Comparison of ENCODE assay signal across 20 cellular contexts in genomic region chr3:128277378-128278049, GRCh38.
DNase-seq lines count a peak whose midpoint lies in the region; ATAC-seq and TF ChIP-seq lines count a peak whose summit lies in the region.
"Had no signal": no experiment of that assay in that cellular context is flagged by ENCODE, and none has a peak within 500 bp of the region (broad histone marks: within the 10 kb centered on the region; RNA-seq: fewer than 3 reads in every experiment).

No MANE protein-coding gene starts in this region.

- H3K4me3 Mint-ChIP-seq in endodermal cell, result no peak overlapping the region
- H3K4me3 Mint-ChIP-seq in activated naive CD8-positive, alpha-beta T cell treated with anti-CD3 and anti-CD28 coated beads for 36 hours, result no peak overlapping the region
- H3K4me3 Mint-ChIP-seq: B cell had no signal

- H3K9ac ChIP-seq in endodermal cell (ENCODE audit: extremely low read depth, low read length, poor library complexity, severe bottlenecking), result no peak overlapping the region

- peaks cover 64% of the 10 kb centered on the region for H3K4me1 Mint-ChIP-seq in endodermal cell
- peaks cover 4% of the 10 kb centered on the region for H3K4me1 Mint-ChIP-seq in activated naive CD8-positive, alpha-beta T cell treated with anti-CD3 and anti-CD28 coated beads for 36 hours
- H3K4me1 Mint-ChIP-seq: B cell had no signal

- TF ChIP-seq CTCF in endodermal cell (conservative IDR thresholded peaks at IDR 0.05), result no peak
- TF ChIP-seq CTCF in sigmoid colon (IDR thresholded peaks at IDR 0.05), result no peak

- H3K9me3 ChIP-seq in endodermal cell (ENCODE audit: control insufficient read depth, low read length) (no peaks in the 10 kb centered on the region), sigmoid colon (no peaks in the 10 kb centered on the region)
- H3K9me3 ChIP-seq: Caco-2, gastroesophageal sphincter, ovary had no signal

- H3K27ac ChIP-seq in endodermal cell (ENCODE audit: low read depth, low read length), result no peak overlapping the region
- no peak overlapping the region for H3K27ac ChIP-seq in sigmoid colon

- peaks cover 14% of the 10 kb centered on the region for H3K27me3 Mint-ChIP-seq in endodermal cell (ENCODE audit: insufficient read depth)
- H3K27me3 Mint-ChIP-seq in activated naive CD8-positive, alpha-beta T cell treated with anti-CD3 and anti-CD28 coated beads for 36 hours, result no peaks in the 10 kb centered on the region
- H3K27me3 Mint-ChIP-seq: B cell had no signal

- H3K36me3 ChIP-seq in endodermal cell (ENCODE audit: control insufficient read depth, insufficient read depth, low read length) (no peaks in the 10 kb centered on the region), sigmoid colon (peaks cover 0 to 2% (median 0%) of the 10 kb centered on the region in 4 donors)
- H3K36me3 ChIP-seq: ovary had no signal

- TF ChIP-seq EP300 in sigmoid colon (IDR thresholded peaks at IDR 0.05), result no peak

- DNase-seq in NCI-H82 (lab: John Stamatoyannopoulos, UW) (peak; percentile 22), NCI-H82 treated with DMSO at 0.1 percent for 48 hours (lab: John Stamatoyannopoulos, UW; ENCODE audit: unreplicated experiment) (no peak), NCI-H69 (lab: John Stamatoyannopoulos, UW) (peak; percentile 69), endodermal cell (peak; percentile 53), sigmoid colon (peak; percentile 30), HPDE6-E6E7 (ENCODE audit: extremely low spot score) (no peak)
- no peak for DNase-seq in activated naive CD8-positive, alpha-beta T cell treated with anti-CD3 and anti-CD28 coated beads for 36 hours
- DNase-seq: Caco-2; HCEC 1CT; Karpas-422; kidney; NCI-H187 treated with DMSO at 0.1 percent for 48 hours; OCI-M1; stimulated activated CD4-positive, alpha-beta T cell treated with anti-CD3 and anti-CD28 coated beads, Interleukin-4, amount 100 ng/mL, for 4 hours; stimulated activated naive CD8-positive, alpha-beta T cell treated with anti-CD3 and anti-CD28 coated beads, Interleukin-15, Interleukin-2, amounts not matched to agents 100 U/mL and 50 U/mL, for 24 hours had no signal

- H3K27ac Mint-ChIP-seq in endodermal cell, result no peak overlapping the region
- H3K27ac Mint-ChIP-seq in activated naive CD8-positive, alpha-beta T cell treated with anti-CD3 and anti-CD28 coated beads for 36 hours, result no peak overlapping the region
- H3K27ac Mint-ChIP-seq: B cell had no signal

- TF ChIP-seq POLR2A in sigmoid colon (IDR thresholded peaks at IDR 0.05), result no peak

- H3K4me3 ChIP-seq in endodermal cell (ENCODE audit: low read length) (no peak overlapping the region), sigmoid colon (no peak overlapping the region)
- H3K4me3 ChIP-seq: gastroesophageal sphincter, lung, ovary had no signal

- H3K9me3 Mint-ChIP-seq in endodermal cell, result no peaks in the 10 kb centered on the region
- H3K9me3 Mint-ChIP-seq in activated naive CD8-positive, alpha-beta T cell treated with anti-CD3 and anti-CD28 coated beads for 36 hours, result no peaks in the 10 kb centered on the region

- H3K27me3 ChIP-seq in endodermal cell (ENCODE audit: control insufficient read depth, insufficient read depth, low read length, poor library complexity, severe bottlenecking), result no peaks in the 10 kb centered on the region
- H3K27me3 ChIP-seq in sigmoid colon, result no peaks in the 10 kb centered on the region
- H3K27me3 ChIP-seq: gastroesophageal sphincter, ovary had no signal

- no peaks in the 10 kb centered on the region for H3K36me3 Mint-ChIP-seq in endodermal cell (ENCODE audit: low read depth)
- no peaks in the 10 kb centered on the region for H3K36me3 Mint-ChIP-seq in activated naive CD8-positive, alpha-beta T cell treated with anti-CD3 and anti-CD28 coated beads for 36 hours

- H3K4me1 ChIP-seq in endodermal cell (ENCODE audit: control insufficient read depth, insufficient read depth, low read length), result peaks cover 35% of the 10 kb centered on the region
- peaks cover 0 to 47% (median 33%) of the 10 kb centered on the region in 4 donors for H3K4me1 ChIP-seq in sigmoid colon

- intact Hi-C loops in sigmoid colon (cut with DNase I), result no loop called here

- WGBS in endodermal cell (ENCODE audit: insufficient coverage in 1 of 2, insufficient read length in 1 of 2), 2 experiments, result 79 to 100% methylated on average over 1 to 5 of the region's 5 CpGs
- 95 to 96% methylated on average over 5 of the region's 5 CpGs for WGBS in sigmoid colon, 2 donors

- no peak for ATAC-seq in GM18868 (IDR thresholded peaks at IDR 0.05; ENCODE audit: unreplicated experiment)
- ATAC-seq: gastroesophageal sphincter; stimulated activated naive CD8-positive, alpha-beta T cell treated with anti-CD3 and anti-CD28 coated beads, Interleukin-15, Interleukin-2, amounts not matched to agents 100 U/mL and 50 U/mL, for 24 hours had no signal

Comparison
In these comparisons a context has a peak if more than half of its experiments do, and no peak if none do; other contexts are left out.
1. DNase-seq: peak in NCI-H82 (single experiment), NCI-H69 (single experiment), endodermal cell (single experiment) and sigmoid colon (single experiment); none in NCI-H82 treated with DMSO at 0.1 percent for 48 hours (single experiment), HPDE6-E6E7 (single experiment) and activated naive CD8-positive, alpha-beta T cell treated with anti-CD3 and anti-CD28 coated beads for 36 hours (single experiment).